In genomic region chr22:26579331-26579886, GRCh38 we compare ENCODE assay signal across 8 cellular contexts. TPM values are rescaled to one million over a fixed set of nuclear protein-coding genes. Genes with fewer than 3 reads are reported as not detected.
DNase-seq lines count a peak whose midpoint lies in the region; ATAC-seq and TF ChIP-seq lines count a peak whose summit lies in the region.

No MANE protein-coding gene starts in this region.

- H3K9me2 ChIP-seq in GM23338 (ENCODE audit: insufficient read depth) (no peaks in the 10 kb centered on the region), SU-DHL-6 (replicated peaks; ENCODE audit: insufficient read depth, low read length) (no peaks in the 10 kb centered on the region)

- H3K4me1 ChIP-seq in CD4-positive, CD25-positive, alpha-beta regulatory T cell (ENCODE audit: control insufficient read depth, insufficient read depth, low read length, poor library complexity, severe bottlenecking) = peaks cover 29% of the 10 kb centered on the region
- peaks cover 59% of the 10 kb centered on the region for H3K4me1 ChIP-seq in GM23338 (ENCODE audit: insufficient read depth)

- peaks cover 15 to 71% (median 44%) of the 10 kb centered on the region in 4 donors for H3K4me1 Mint-ChIP-seq in CD4-positive, CD25-positive, alpha-beta regulatory T cell
- H3K4me1 Mint-ChIP-seq in GM23338 = peaks cover 65% of the 10 kb centered on the region
- peaks cover 63% of the 10 kb centered on the region for H3K4me1 Mint-ChIP-seq in activated naive CD8-positive, alpha-beta T cell treated with anti-CD3 and anti-CD28 coated beads, Interleukin-2, amount 50 U/mL, for 24 hours

- H3K9ac ChIP-seq in SU-DHL-6 (ENCODE audit: low read length) = peak overlapping the region; percentile 54

- no peaks in the 10 kb centered on the region for H3K9me3 ChIP-seq in CD4-positive, CD25-positive, alpha-beta regulatory T cell (ENCODE audit: control insufficient read depth in 2 of 2, low read length in 2 of 2)
- H3K9me3 ChIP-seq in SU-DHL-6 (ENCODE audit: insufficient read depth, low read length) = no peaks in the 10 kb centered on the region

- H3K4me3 ChIP-seq in CD4-positive, CD25-positive, alpha-beta regulatory T cell (ENCODE audit: low read depth, low read length) = peak overlapping the region; percentile 53
- H3K4me3 ChIP-seq in GM23338 (no peak overlapping the region), SU-DHL-6 (ENCODE audit: insufficient read depth, low read length, poor library complexity, severe bottlenecking) (peak overlapping the region; percentile 40)

- no peaks in the 10 kb centered on the region for H3K27me3 Mint-ChIP-seq in CD4-positive, CD25-positive, alpha-beta regulatory T cell
- H3K27me3 Mint-ChIP-seq in GM23338 (ENCODE audit: insufficient read depth, low read depth, poor library complexity) = peaks cover 9% of the 10 kb centered on the region
- H3K27me3 Mint-ChIP-seq in activated naive CD8-positive, alpha-beta T cell treated with anti-CD3 and anti-CD28 coated beads, Interleukin-2, amount 50 U/mL, for 24 hours = no peaks in the 10 kb centered on the region

- H3K36me3 ChIP-seq in CD4-positive, CD25-positive, alpha-beta regulatory T cell (ENCODE audit: control insufficient read depth, insufficient read depth, low read length) = peaks cover 9% of the 10 kb centered on the region
- H3K36me3 ChIP-seq in GM23338 (ENCODE audit: insufficient read depth) (no peaks in the 10 kb centered on the region), SU-DHL-6 (ENCODE audit: low read length) (no peaks in the 10 kb centered on the region)

- TF ChIP-seq CTCF in GM23338 (conservative IDR thresholded peaks at IDR 0.05; ENCODE audit: low read depth in 2 of 2) (no peak), SU-DHL-6 (IDR thresholded peaks at IDR 0.05; ENCODE audit: insufficient read depth, low read length, poor library complexity, severe bottlenecking) (no peak)

- peak overlapping the region; percentile 83 to 98 (median 89) for H3K27ac Mint-ChIP-seq in CD4-positive, CD25-positive, alpha-beta regulatory T cell
- H3K27ac Mint-ChIP-seq in GM23338 = peak overlapping the region; percentile 74
- peak overlapping the region; percentile 84 for H3K27ac Mint-ChIP-seq in activated naive CD8-positive, alpha-beta T cell treated with anti-CD3 and anti-CD28 coated beads, Interleukin-2, amount 50 U/mL, for 24 hours

- H3K9me3 Mint-ChIP-seq in CD4-positive, CD25-positive, alpha-beta regulatory T cell = no peaks in the 10 kb centered on the region
- H3K9me3 Mint-ChIP-seq in GM23338 = no peaks in the 10 kb centered on the region; the same call in 2 of the 3 replicates
- H3K9me3 Mint-ChIP-seq in activated naive CD8-positive, alpha-beta T cell treated with anti-CD3 and anti-CD28 coated beads, Interleukin-2, amount 50 U/mL, for 24 hours = no peaks in the 10 kb centered on the region

- H4K20me1 ChIP-seq in GM23338 (replicated peaks; ENCODE audit: insufficient read depth) (peaks cover 24% of the 10 kb centered on the region), SU-DHL-6 (ENCODE audit: low read depth, low read length) (no peaks in the 10 kb centered on the region)

- peaks cover 97% of the 10 kb centered on the region for H3K79me2 ChIP-seq in GM23338 (replicated peaks; ENCODE audit: insufficient read depth)
- peaks cover 17% of the 10 kb centered on the region for H3K79me2 ChIP-seq in SU-DHL-6 (ENCODE audit: insufficient read depth, low read length)

- H3K36me3 Mint-ChIP-seq in CD4-positive, CD25-positive, alpha-beta regulatory T cell = peaks cover 17% of the 10 kb centered on the region
- H3K36me3 Mint-ChIP-seq in GM23338 (ENCODE audit: low read depth) = peaks cover 43% of the 10 kb centered on the region
- H3K36me3 Mint-ChIP-seq in activated naive CD8-positive, alpha-beta T cell treated with anti-CD3 and anti-CD28 coated beads, Interleukin-2, amount 50 U/mL, for 24 hours (ENCODE audit: low read depth) = peaks cover 11% of the 10 kb centered on the region

- ATAC-seq in CD4-positive, CD25-positive, alpha-beta regulatory T cell (ENCODE audit: low read depth in 2 of 2) = peak; percentile 86 to 88
- ATAC-seq in GM23338 = peak; percentile 20
- ATAC-seq in activated naive CD8-positive, alpha-beta T cell treated with anti-CD3 and anti-CD28 coated beads, Interleukin-2, amount 50 U/mL, for 24 hours = peak; percentile 91

- H3K4me3 Mint-ChIP-seq in CD4-positive, CD25-positive, alpha-beta regulatory T cell = peak overlapping the region; percentile 72 to 89 (median 79)
- H3K4me3 Mint-ChIP-seq in GM23338 = no peak overlapping the region
- H3K4me3 Mint-ChIP-seq in activated naive CD8-positive, alpha-beta T cell treated with anti-CD3 and anti-CD28 coated beads, Interleukin-2, amount 50 U/mL, for 24 hours = peak overlapping the region; percentile 67

- peak overlapping the region; percentile 76 for H3K27ac ChIP-seq in CD4-positive, CD25-positive, alpha-beta regulatory T cell (ENCODE audit: insufficient read depth, low read length, poor library complexity, severe bottlenecking)
- H3K27ac ChIP-seq in GM23338 (ENCODE audit: low read depth) (0 out of 2 replicates have a peak overlapping the region, but pooled peaks have one; percentile 12), SU-DHL-6 (ENCODE audit: low read depth, low read length) (peak overlapping the region; percentile 86)

- H3K4me2 ChIP-seq in GM23338 (peak overlapping the region; percentile 66), SU-DHL-6 (ENCODE audit: low read depth, low read length, poor library complexity, severe bottlenecking) (peak overlapping the region; percentile 75)

- no peaks in the 10 kb centered on the region for H3K27me3 ChIP-seq in CD4-positive, CD25-positive, alpha-beta regulatory T cell (ENCODE audit: control insufficient read depth, insufficient read depth, low read length)
- H3K27me3 ChIP-seq in GM23338 (ENCODE audit: insufficient read depth) (no peaks in the 10 kb centered on the region), SU-DHL-6 (ENCODE audit: low read length) (no peaks in the 10 kb centered on the region)

- H2AFZ ChIP-seq in GM23338 = no peak overlapping the region
- peak overlapping the region; percentile 85 for H2AFZ ChIP-seq in SU-DHL-6 (ENCODE audit: low read depth, low read length, severe bottlenecking)

- DNase-seq in CD4-positive, CD25-positive, alpha-beta regulatory T cell = peak; percentile 13 to 87 (median 48)
- DNase-seq in GM23338 (ENCODE audit: low spot score) = no peak
- peak; percentile 65 for DNase-seq in activated naive CD8-positive, alpha-beta T cell treated with anti-CD3 and anti-CD28 coated beads, Interleukin-2, amount 50 U/mL, for 24 hours
- peak; percentile 35 to 42 for DNase-seq in stimulated activated CD4-positive, alpha-beta T cell treated with anti-CD3 and anti-CD28 coated beads, Interleukin-4, amount 100 ng/mL, for 4 hours
- no peak for DNase-seq in 8988T
- no peak for DNase-seq in hippocampal formation (lab: John Stamatoyannopoulos, UW)
- DNase-seq in DMS 273 (lab: John Stamatoyannopoulos, UW; ENCODE audit: unreplicated experiment) = no peak

- peaks cover 24% of the 10 kb centered on the region; the same call in 1 of the 2 replicates for H3F3A ChIP-seq in GM23338 (replicated peaks; ENCODE audit: low read depth)
- peaks cover 22% of the 10 kb centered on the region for H3F3A ChIP-seq in SU-DHL-6 (ENCODE audit: insufficient read depth)

TF ChIP-seq in GM23338, 12 proteins besides CTCF, POLR2A, EP300 and RAD21 (continues in another document):
- no peak for TF ChIP-seq EZH2phosphoT487 (IDR thresholded peaks at IDR 0.05; ENCODE audit: unreplicated experiment)
- TF ChIP-seq ZNF331 (CRISPR knock-in tag; IDR thresholded peaks at IDR 0.05; ENCODE audit: low read depth) = no peak
- no peak for TF ChIP-seq ETS1 (IDR thresholded peaks at IDR 0.05)
- no peak for TF ChIP-seq NANOG (IDR thresholded peaks at IDR 0.05; ENCODE audit: borderline replicate concordance)

RNA-seq across cellular contexts. Expression of gene TPST2, which starts 10.5 kb away (rescaled TPM):
- total RNA-seq in CD4-positive, CD25-positive, alpha-beta regulatory T cell = 36.0 TPM
- polyA plus RNA-seq in CD4-positive, CD25-positive, alpha-beta regulatory T cell = 10 to 100 TPM; 48.1 to 64.6 (median 59.3) TPM
- 106 and 127 TPM in 2 replicates for total RNA-seq in GM23338 (2014; rRNA removed; shearing (Covaris generic))
- 37.9 and 43.1 TPM in 2 replicates for polyA plus RNA-seq in GM23338 (2016; fragmentation: Nextera tagmentation; extraction: Ambion mirVana)

RNA-seq across cellular contexts. Expression of gene CRYBB1, which starts 38.4 kb away (rescaled TPM):
- not detected for total RNA-seq in CD4-positive, CD25-positive, alpha-beta regulatory T cell
- polyA plus RNA-seq in CD4-positive, CD25-positive, alpha-beta regulatory T cell = not detected
- 1.6 and 2.4 TPM in 2 replicates for total RNA-seq in GM23338 (2014; rRNA removed; shearing (Covaris generic))
- 3.0 and 3.7 TPM in 2 replicates for polyA plus RNA-seq in GM23338 (2016; fragmentation: Nextera tagmentation; extraction: Ambion mirVana)

RNA-seq across cellular contexts. Expression of gene CRYBA4, which starts 42.4 kb away (rescaled TPM):
- not detected for total RNA-seq in CD4-positive, CD25-positive, alpha-beta regulatory T cell
- polyA plus RNA-seq in CD4-positive, CD25-positive, alpha-beta regulatory T cell = under 1 TPM in 1 of 4 donors, not detected in 3; 0.59 TPM
- 1.7 TPM in 1 of 2 replicates, not detected in the other for total RNA-seq in GM23338 (2014; rRNA removed; shearing (Covaris generic))
- polyA plus RNA-seq in GM23338 (2016; fragmentation: Nextera tagmentation; extraction: Ambion mirVana) = 1.2 and 1.5 TPM in 2 replicates

Comparison
In these comparisons a context has a peak if more than half of its experiments do, and no peak if none do; other contexts are left out.
1. ATAC-seq: peak in every context shown above with its lines; median percentile 91 in activated naive CD8-positive, alpha-beta T cell treated with anti-CD3 and anti-CD28 coated beads, Interleukin-2, amount 50 U/mL, for 24 hours; 87 in CD4-positive, CD25-positive, alpha-beta regulatory T cell; 20 in GM23338.
2. DNase-seq: peak in CD4-positive, CD25-positive, alpha-beta regulatory T cell (3 of 3), activated naive CD8-positive, alpha-beta T cell treated with anti-CD3 and anti-CD28 coated beads, Interleukin-2, amount 50 U/mL, for 24 hours (single experiment) and stimulated activated CD4-positive, alpha-beta T cell treated with anti-CD3 and anti-CD28 coated beads, Interleukin-4, amount 100 ng/mL, for 4 hours (2 of 2); none in GM23338 (single experiment), 8988T (single experiment), hippocampal formation (0 of 2) and DMS 273 (single experiment).
3. H3K27ac ChIP-seq: peak in every context shown above with its lines; median percentile 86 in SU-DHL-6; 76 in CD4-positive, CD25-positive, alpha-beta regulatory T cell; 12 in GM23338.
4. Peak in every context shown above with its lines, with median percentiles within 50 percentile points of each other: H3K27ac Mint-ChIP-seq.